ENCODE assay signal across 8 cellular contexts in genomic region chr18:75408554-75409506, GRCh38. TPM values are rescaled to one million over a fixed set of nuclear protein-coding genes. Genes with fewer than 3 reads are reported as not detected.
DNase-seq lines count a peak whose midpoint lies in the region; ATAC-seq, FAIRE-seq and TF ChIP-seq lines count a peak whose summit lies in the region.

No MANE protein-coding gene starts in this region.

- H3K27me3 ChIP-seq in dorsolateral prefrontal cortex = no peaks in the 10 kb centered on the region

- CTCF ChIA-PET in A549 (lab: Yijun Ruan, JAX) = no interaction called here

- H3K9me3 ChIP-seq in A549 = no peaks in the 10 kb centered on the region

- H3K27me3 Mint-ChIP-seq in HFFc6 (ENCODE audit: insufficient read depth) = peaks cover 4% of the 10 kb centered on the region

- H3K27ac Mint-ChIP-seq in HFFc6 = peak overlapping the region; percentile 93

- H3K4me2 ChIP-seq in A549 = peak overlapping the region; percentile 52

- H3K4me1 ChIP-seq in A549 = peaks cover 21% of the 10 kb centered on the region

- peak; percentile 3 to 36; a peak in 2 of 5 replicates for TF ChIP-seq RAD21 in A549 (conservative IDR thresholded peaks at IDR 0.05 in 1 of 2, IDR thresholded peaks at IDR 0.05 in 1 of 2)

- H3K4me3 ChIP-seq in A549 = no peak overlapping the region
- H3K4me3 ChIP-seq in dorsolateral prefrontal cortex = no peak overlapping the region

- DNase-seq in A549 (ENCODE audit: low read depth in 1 of 2, low spot score in 1 of 2) = peak; percentile 65 to 86
- peak; percentile 99 for DNase-seq in HFFc6
- DNase-seq in activated CD4-positive, alpha-beta T cell treated with anti-CD3 and anti-CD28 coated beads for 48 hours = peak; percentile 64
- peak; percentile 99 for DNase-seq in iris pigment epithelial cell (ENCODE audit: low read depth)
- no peak for DNase-seq in NCI-H146 (lab: John Stamatoyannopoulos, UW)
- DNase-seq in dorsolateral prefrontal cortex = no peak
- DNase-seq in dermis blood vessel endothelial cell = no peak

- H3K27ac ChIP-seq in A549 (peak overlapping the region; percentile 83 to 91), dorsolateral prefrontal cortex (no peak overlapping the region)

- H3K9me3 Mint-ChIP-seq in HFFc6 = no peaks in the 10 kb centered on the region

- TF ChIP-seq CTCF in A549 (IDR thresholded peaks at IDR 0.05) (no peak), HFFc6 (IDR thresholded peaks at IDR 0.05) (0 out of 2 replicates have a peak, but pooled peaks have one; percentile 10), dorsolateral prefrontal cortex (IDR thresholded peaks at IDR 0.05 in 54 of 56, conservative IDR thresholded peaks at IDR 0.05 in 2 of 56; ENCODE audit: low read depth in 1 of 56, partially characterized antibody in 56 of 56) (no peak)

- WGBS in A549 (ENCODE audit: missing lambda C conversion rate) = 8% methylated on average over 10 of the region's 10 CpGs

- peak; percentile 60 to 63; a peak in 2 of 5 replicates for TF ChIP-seq EP300 in A549 (IDR thresholded peaks at IDR 0.05)

- peak; percentile 95 to 97 for ATAC-seq in A549
- ATAC-seq in HG03280 (IDR thresholded peaks at IDR 0.05; ENCODE audit: unreplicated experiment) = no peak

- peaks cover 47% of the 10 kb centered on the region for H3K4me1 Mint-ChIP-seq in HFFc6 (ENCODE audit: low read depth)

- TF ChIP-seq POLR2A in A549 (IDR thresholded peaks at IDR 0.05; ENCODE audit: low read length) = no peak

- H3K36me3 Mint-ChIP-seq in HFFc6 (ENCODE audit: low read depth) = no peaks in the 10 kb centered on the region

- intact Hi-C loops in dorsolateral prefrontal cortex (cut with DNase I) = no loop called here

- peak; percentile 72 for FAIRE-seq in A549 (lab: Jason Lieb, UNC)

- POLR2A ChIA-PET in A549 (lab: Yijun Ruan, JAX) = interaction anchor here (1.2 kb wide), 1 partner anchor 198 kb away, joined by 4 read pairs; the partner anchor contains the start of gene TSHZ1

- peak overlapping the region; percentile 44 for H3K4me3 Mint-ChIP-seq in HFFc6

TF ChIP-seq in A549, 52 proteins besides CTCF, POLR2A, EP300 and RAD21:
- TF ChIP-seq BCL3 (IDR thresholded peaks at IDR 0.05) = 0 out of 3 replicates have a peak, but pooled peaks have one; percentile 57
- peak; percentile 96 for TF ChIP-seq JUNB (IDR thresholded peaks at IDR 0.05)
- TF ChIP-seq MAX (IDR thresholded peaks at IDR 0.05) = peak; percentile 77
- TF ChIP-seq JUN (IDR thresholded peaks at IDR 0.05) = peak; percentile 63 to 70; a peak in 2 of 5 replicates
- peak; percentile 85 to 92 for TF ChIP-seq CEBPB (IDR thresholded peaks at IDR 0.05)
- peak; percentile 96 for TF ChIP-seq FOSL2 (IDR thresholded peaks at IDR 0.05)
- peak; percentile 90 for TF ChIP-seq FOSL2 (CRISPR knock-in tag; IDR thresholded peaks at IDR 0.05)
- no peak for TF ChIP-seq PBX3 (IDR thresholded peaks at IDR 0.05)
- no peak for TF ChIP-seq FOXS1 (CRISPR knock-in tag; IDR thresholded peaks at IDR 0.05)
- no peak for TF ChIP-seq NFE2L2 (conservative IDR thresholded peaks at IDR 0.05; ENCODE audit: low read length)
- peak; percentile 26; the same call in 1 of the 2 replicates for TF ChIP-seq HES2 (IDR thresholded peaks at IDR 0.05)
- peak; percentile 13; the same call in 1 of the 3 replicates for TF ChIP-seq SMC3 (IDR thresholded peaks at IDR 0.05)
- peak; percentile 79; the same call in 1 of the 2 replicates for TF ChIP-seq GATA3 (IDR thresholded peaks at IDR 0.05; ENCODE audit: borderline replicate concordance)

RNA-seq across cellular contexts. Expression of gene SMIM21, which starts 18.7 kb away (rescaled TPM):
- polyA plus RNA-seq in A549 (2011; rRNA removed) = not detected in 2 replicates
- not detected in 2 replicates for polyA plus RNA-seq in A549 (2012; cell fraction: cytosol; rRNA removed)
- not detected in 2 replicates for polyA plus RNA-seq in A549 (2012; cell fraction: nucleus; rRNA removed)
- not detected in 3 replicates for polyA plus RNA-seq in A549 (2017; fragmentation: RNase III; extraction: RNeasy Plus Mini Kit Qiagen cat#74134 plus additional on column Dnase treatment)
- polyA minus RNA-seq in A549 (2011; rRNA and poly(A)+ RNA removed) = not detected in 2 replicates
- not detected for total RNA-seq in HFFc6 (2021; fragmentation: NEBNext Ultra II Directional; extraction: Animal tissue kit (Norgen Biotek cat#: 25700))
- total RNA-seq in dorsolateral prefrontal cortex = under 1 TPM in 1 of 120 experiments, not detected in 119; 0.33 TPM
- total RNA-seq in dermis blood vessel endothelial cell = not detected in 2 replicates

Comparison
In these comparisons a context has a peak if more than half of its experiments do, and no peak if none do; other contexts are left out.
1. DNase-seq: peak in A549 (2 of 2), HFFc6 (single experiment), activated CD4-positive, alpha-beta T cell treated with anti-CD3 and anti-CD28 coated beads for 48 hours (single experiment) and iris pigment epithelial cell (single experiment); none in NCI-H146 (single experiment), dorsolateral prefrontal cortex (0 of 10) and dermis blood vessel endothelial cell (single experiment).
2. H3K27ac ChIP-seq: peak in A549 (2 of 2); none in dorsolateral prefrontal cortex (0 of 59).